ENCODE assay signal across 9 cellular contexts in the genomic region with DNA sequence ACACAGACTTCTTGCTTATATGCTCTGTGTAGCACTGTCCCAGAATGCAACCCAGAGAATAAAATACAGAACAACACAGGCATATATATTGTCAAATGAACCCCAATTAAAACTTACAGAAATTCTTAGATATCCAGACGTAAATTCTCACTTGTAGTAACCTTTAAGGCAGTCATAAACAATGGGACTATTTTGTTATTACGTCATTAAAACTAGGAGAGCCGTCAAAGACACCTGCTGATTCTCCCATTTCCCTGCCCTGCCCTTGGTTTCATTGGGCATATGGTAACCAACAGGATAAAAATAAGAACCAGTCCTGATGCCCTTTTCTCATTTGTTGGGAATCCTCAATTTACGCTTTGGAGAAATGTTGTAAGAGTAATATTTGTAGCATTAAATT.
"Had no signal": no experiment of that assay in that cellular context is flagged by ENCODE, and none has a peak within 500 bp of the region (broad histone marks: within the 10 kb centered on the region; RNA-seq: fewer than 3 reads in every experiment).

No MANE protein-coding gene starts in this region.

- DNase-seq: H9, HCEC 1CT, HFFc6, IMR-90 had no signal

- H2AFZ ChIP-seq: GM23338 had no signal

- H3K4me2 ChIP-seq: GM23338 had no signal

- H3K27ac ChIP-seq: HL-60 had no signal

- FAIRE-seq: H1, H54, K562 had no signal

- H3K4me3 ChIP-seq: GM23338, K562 had no signal

- ATAC-seq: GM23338, K562 had no signal
